In the genomic region with DNA sequence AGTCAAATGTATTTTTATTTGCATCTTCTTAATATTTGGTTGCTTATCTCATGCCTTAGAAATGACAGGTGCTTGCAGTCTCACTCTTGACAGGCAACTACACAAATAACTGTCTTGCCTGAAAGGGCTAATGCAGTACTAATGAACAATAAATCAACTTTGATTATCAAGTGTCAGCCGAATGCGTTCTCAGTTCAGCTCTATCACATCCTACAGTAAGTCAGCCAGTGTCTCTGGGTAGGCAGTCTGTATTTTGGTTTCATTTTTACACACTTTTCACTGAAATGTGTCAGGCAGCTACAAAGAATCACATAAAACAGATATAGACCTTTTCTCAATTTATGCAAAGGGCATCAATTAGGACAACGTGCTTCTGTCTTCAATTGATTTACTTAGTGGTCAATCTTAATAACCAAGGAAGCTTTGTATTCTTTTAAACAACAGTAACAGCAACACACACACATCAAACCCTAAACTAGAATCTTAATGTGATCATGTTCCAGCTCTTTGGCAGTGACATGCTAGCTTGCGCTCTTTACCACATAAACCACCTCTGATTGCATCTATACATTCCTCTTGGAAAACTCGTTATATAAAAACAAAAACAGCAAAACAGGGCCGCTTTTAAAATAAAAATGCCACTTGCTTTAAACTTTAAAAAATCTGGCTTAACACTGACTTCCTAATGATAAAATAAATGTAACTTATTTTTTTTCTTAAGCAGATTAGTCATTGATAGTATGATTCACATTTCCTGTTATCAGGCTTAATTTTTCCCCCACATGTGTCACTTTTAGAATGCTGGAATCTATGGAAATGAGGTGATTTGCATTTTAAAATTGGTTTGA, we compare ENCODE assay signal across 8 cellular contexts.
DNase-seq lines count a peak whose midpoint lies in the region; ATAC-seq and TF ChIP-seq lines count a peak whose summit lies in the region.

No MANE protein-coding gene starts in this region.

- WGBS in HUES64: 79% methylated on average over 6 of the region's 6 CpGs
- 16% methylated on average over 6 of the region's 6 CpGs for WGBS in urinary bladder

- in situ Hi-C loops in astrocyte of the cerebellum (cut with HindIII; ENCODE audit: low sequenced_read_pairs): no loop called here

- intact Hi-C loops in left lung (cut with DNase I): no loop called here

- ATAC-seq in left lung (peak; percentile 3), HG03469 (IDR thresholded peaks at IDR 0.05; ENCODE audit: unreplicated experiment) (no peak)

- H3K4me1 ChIP-seq in HUES64 (ENCODE audit: insufficient read depth, low read length) (peaks cover 82% of the 10 kb centered on the region), left lung (peaks cover 31 to 78% of the 10 kb centered on the region in 2 donors), urinary bladder (ENCODE audit: insufficient read depth) (no peaks in the 10 kb centered on the region)

- H3K4me3 ChIP-seq in HUES64 (ENCODE audit: low read length): peak overlapping the region; percentile 64
- peak overlapping the region; percentile 59 for H3K4me3 ChIP-seq in astrocyte of the cerebellum (ENCODE audit: low read depth, low read length)
- peak overlapping the region; percentile 46 to 72 for H3K4me3 ChIP-seq in left lung
- peak overlapping the region; percentile 83 for H3K4me3 ChIP-seq in urinary bladder (ENCODE audit: low read depth, low read length)

- H3K36me3 ChIP-seq in HUES64 (ENCODE audit: insufficient read depth, low read length): no peaks in the 10 kb centered on the region
- no peaks in the 10 kb centered on the region for H3K36me3 ChIP-seq in left lung
- H3K36me3 ChIP-seq in urinary bladder (ENCODE audit: insufficient read depth): no peaks in the 10 kb centered on the region

- TF ChIP-seq CTCF in astrocyte of the cerebellum (IDR thresholded peaks at IDR 0.05; ENCODE audit: low read depth, low read length, missing control alignments) (no peak), left lung (IDR thresholded peaks at IDR 0.05) (no peak)

- H3K9me3 ChIP-seq in HUES64 (ENCODE audit: insufficient read depth, low read depth, low read length) (no peaks in the 10 kb centered on the region), left lung (no peaks in the 10 kb centered on the region)

- H3K27me3 ChIP-seq in HUES64 (ENCODE audit: insufficient read depth, low read length) (peaks cover 18% of the 10 kb centered on the region), left lung (no peaks in the 10 kb centered on the region)

- peak; percentile 59 for DNase-seq in stimulated activated CD4-positive, alpha-beta T cell treated with anti-CD3 and anti-CD28 coated beads, Interleukin-4, amount 100 ng/mL, for 24 hours
- no peak for DNase-seq in stimulated activated CD4-positive, alpha-beta T cell treated with anti-CD3 and anti-CD28 coated beads, Interleukin-4, amount 100 ng/mL, for 4 hours
- DNase-seq in astrocyte of the cerebellum (ENCODE audit: low read depth): no peak
- no peak for DNase-seq in left lung
- DNase-seq in NCI-H2196 (lab: John Stamatoyannopoulos, UW; ENCODE audit: unreplicated experiment): no peak

- no peak overlapping the region; the same call in 1 of the 2 replicates for H3K9ac ChIP-seq in HUES64 (ENCODE audit: low read depth, low read length)

- H3K27ac ChIP-seq in HUES64 (ENCODE audit: low read depth, low read length): no peak overlapping the region
- H3K27ac ChIP-seq in left lung: peak overlapping the region; percentile 94 to 96
- H3K27ac ChIP-seq in urinary bladder (ENCODE audit: low read depth): peak overlapping the region; percentile 29
